ENCODE assay signal across 7 cellular contexts in the genomic region with DNA sequence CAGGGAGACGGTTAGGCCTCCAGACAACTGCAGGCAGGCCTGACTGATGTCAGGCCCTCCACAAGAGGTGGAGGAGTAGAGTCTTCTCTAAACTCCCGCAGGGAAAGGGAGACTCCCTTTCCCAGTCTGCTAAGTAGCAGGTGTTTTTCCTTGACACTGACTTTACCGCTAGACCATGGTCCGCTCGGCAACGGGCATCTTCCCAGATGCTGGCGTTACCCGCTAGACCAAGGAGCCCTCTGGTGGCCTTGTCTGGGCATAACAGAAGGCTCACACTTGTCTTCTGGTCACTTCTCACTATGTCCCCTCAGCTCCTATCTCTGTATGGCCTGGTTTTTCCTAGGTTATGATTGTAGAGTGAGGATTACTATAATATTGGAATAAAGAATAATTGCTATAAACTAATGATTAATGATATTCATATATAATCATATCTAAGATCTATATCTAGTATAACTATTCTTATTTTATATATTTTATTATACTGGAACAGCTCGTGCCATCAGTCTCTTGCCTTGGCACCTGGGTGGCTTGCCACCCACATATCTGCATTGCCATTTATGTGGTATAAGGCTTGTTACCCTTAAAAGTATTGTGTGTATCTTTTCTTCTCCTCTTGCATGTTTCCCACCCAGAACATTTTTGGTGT. TPM values are rescaled to one million over a fixed set of nuclear protein-coding genes. Genes with fewer than 3 reads are reported as not detected.
DNase-seq lines count a peak whose midpoint lies in the region; TF ChIP-seq lines count a peak whose summit lies in the region.
"Not testable (repeated sequence)": the region's sequence is repeated elsewhere in the genome, so short reads cannot be mapped to it uniquely, and the experiment has no call there.

No MANE protein-coding gene starts in this region.

- H4K5ac ChIP-seq in mesendoderm (ENCODE audit: low read length) = not testable (repeated sequence)

- not testable (repeated sequence) for H3K36me3 ChIP-seq in mesendoderm (ENCODE audit: control insufficient read depth, insufficient read depth, low read length)

- not testable (repeated sequence) for H3K18ac ChIP-seq in mesendoderm (ENCODE audit: low read length)

- intact Hi-C loops in activated naive CD4-positive, alpha-beta T cell treated with anti-CD3 and anti-CD28 coated beads for 36 hours (cut with micrococcal nuclease) = loop anchor here (1.0 kb wide), 4 partner anchors 58 to 427 kb away; a partner anchor contains a TSS

- not testable (repeated sequence) for H3K9ac ChIP-seq in mesendoderm (ENCODE audit: low read length)

- not testable (repeated sequence) for H3K4me3 ChIP-seq in fibroblast of mammary gland (ENCODE audit: control insufficient read depth, low read depth, low read length); mesendoderm (ENCODE audit: low read length)

- DNase-seq in NCI-H2107 treated with DMSO at 0.1 percent for 48 hours (lab: John Stamatoyannopoulos, UW; ENCODE audit: unreplicated experiment) = peak; percentile 15
- DNase-seq in T-helper 9 cell = peak; percentile 46
- peak; percentile 87 for DNase-seq in activated naive CD4-positive, alpha-beta T cell treated with anti-CD3 and anti-CD28 coated beads for 36 hours
- peak; percentile 56 for DNase-seq in fibroblast of mammary gland (ENCODE audit: low read depth)
- DNase-seq in mesendoderm = peak; percentile 79
- DNase-seq in stimulated activated CD4-positive, alpha-beta T cell treated with anti-CD3 and anti-CD28 coated beads, Interleukin-1b, Interleukin-23, amount 100 ng/mL, for 24 hours (ENCODE audit: low read depth in 4 of 4, low spot score in 1 of 4) = peak; percentile 30 to 44 (median 39)

- H3K4me2 ChIP-seq in mesendoderm (ENCODE audit: low read length) = not testable (repeated sequence)

- H3K27me3 ChIP-seq in mesendoderm (ENCODE audit: insufficient read depth, low read length, poor library complexity) = not testable (repeated sequence)

- H3K79me1 ChIP-seq in mesendoderm (ENCODE audit: low read length) = not testable (repeated sequence)

- not testable (repeated sequence) for H3K4me3 Mint-ChIP-seq in activated naive CD4-positive, alpha-beta T cell treated with anti-CD3 and anti-CD28 coated beads for 36 hours

- H3K79me2 ChIP-seq in mesendoderm (ENCODE audit: control insufficient read depth, insufficient read depth, low read length) = not testable (repeated sequence)

- TF ChIP-seq CTCF in GM12872 (IDR thresholded peaks at IDR 0.05; ENCODE audit: insufficient read depth, low read depth, low read length) (peak; percentile 60), fibroblast of mammary gland (conservative IDR thresholded peaks at IDR 0.05; ENCODE audit: control insufficient read depth, insufficient read depth, low read depth, low read length) (peak; percentile 47)

- CTCF ChIA-PET in activated naive CD4-positive, alpha-beta T cell treated with anti-CD3 and anti-CD28 coated beads for 36 hours (lab: Charles Lee) = interaction anchor here (1.0 to 2.1 kb wide), 4 partner anchors 9 to 427 kb away, joined by 3 to 5 read pairs (median 3); a partner anchor contains a TSS

- not testable (repeated sequence) for H2BK120ac ChIP-seq in mesendoderm (ENCODE audit: low read depth, low read length)

- H4K8ac ChIP-seq in mesendoderm (ENCODE audit: low read depth, low read length) = not testable (repeated sequence)

- not testable (repeated sequence) for H3K4me1 Mint-ChIP-seq in activated naive CD4-positive, alpha-beta T cell treated with anti-CD3 and anti-CD28 coated beads for 36 hours (ENCODE audit: low read depth)

- not testable (repeated sequence) for H3K23ac ChIP-seq in mesendoderm (ENCODE audit: low read length)

- not testable (repeated sequence) for H3K4me1 ChIP-seq in mesendoderm (ENCODE audit: control insufficient read depth, low read depth, low read length)

- not testable (repeated sequence) for H3K9me3 Mint-ChIP-seq in activated naive CD4-positive, alpha-beta T cell treated with anti-CD3 and anti-CD28 coated beads for 36 hours

- not testable (repeated sequence) for H3K27ac Mint-ChIP-seq in activated naive CD4-positive, alpha-beta T cell treated with anti-CD3 and anti-CD28 coated beads for 36 hours

- H3K36me3 Mint-ChIP-seq in activated naive CD4-positive, alpha-beta T cell treated with anti-CD3 and anti-CD28 coated beads for 36 hours (ENCODE audit: low read depth) = not testable (repeated sequence)

- not testable (repeated sequence) for H3K56ac ChIP-seq in mesendoderm (ENCODE audit: low read length)

- not testable (repeated sequence) for H2BK15ac ChIP-seq in mesendoderm (replicated peaks; ENCODE audit: low read depth)

- H3K27ac ChIP-seq in mesendoderm (ENCODE audit: low read depth, low read length) = not testable (repeated sequence)

- H3K4ac ChIP-seq in mesendoderm (ENCODE audit: low read depth, low read length) = not testable (repeated sequence)

- not testable (repeated sequence) for H2BK5ac ChIP-seq in mesendoderm (ENCODE audit: low read length)

- H2AK5ac ChIP-seq in mesendoderm (ENCODE audit: low read length) = not testable (repeated sequence)

- not testable (repeated sequence) for H3K27me3 Mint-ChIP-seq in activated naive CD4-positive, alpha-beta T cell treated with anti-CD3 and anti-CD28 coated beads for 36 hours (ENCODE audit: low read depth)

- WGBS in mesendoderm (ENCODE audit: extremely low coverage, insufficient coverage, low lambda C conversion rate) = no CpG with 5 or more reads among the region's 9 CpGs

RNA-seq across cellular contexts. Expression of a gene that starts 58.5 kb away (rescaled TPM):
- total RNA-seq in activated naive CD4-positive, alpha-beta T cell treated with anti-CD3 and anti-CD28 coated beads for 36 hours = 10 to 100 TPM; 15.2 to 16.6 TPM
- polyA plus RNA-seq in mesendoderm (2013, experiment 1 of 2) = 57.2 TPM
- polyA plus RNA-seq in mesendoderm (2013, experiment 2 of 2) = 58.1 TPM

Comparison
In these comparisons a context has a peak if more than half of its experiments do, and no peak if none do; other contexts are left out.
1. DNase-seq: peak in every context shown above with its lines; median percentile 87 in activated naive CD4-positive, alpha-beta T cell treated with anti-CD3 and anti-CD28 coated beads for 36 hours; 79 in mesendoderm; 56 in fibroblast of mammary gland; 46 in T-helper 9 cell; 39 in stimulated activated CD4-positive, alpha-beta T cell treated with anti-CD3 and anti-CD28 coated beads, Interleukin-1b, Interleukin-23, amount 100 ng/mL, for 24 hours; 15 in NCI-H2107 treated with DMSO at 0.1 percent for 48 hours.